8 cellular contexts compared by ENCODE assay signal in the genomic region with DNA sequence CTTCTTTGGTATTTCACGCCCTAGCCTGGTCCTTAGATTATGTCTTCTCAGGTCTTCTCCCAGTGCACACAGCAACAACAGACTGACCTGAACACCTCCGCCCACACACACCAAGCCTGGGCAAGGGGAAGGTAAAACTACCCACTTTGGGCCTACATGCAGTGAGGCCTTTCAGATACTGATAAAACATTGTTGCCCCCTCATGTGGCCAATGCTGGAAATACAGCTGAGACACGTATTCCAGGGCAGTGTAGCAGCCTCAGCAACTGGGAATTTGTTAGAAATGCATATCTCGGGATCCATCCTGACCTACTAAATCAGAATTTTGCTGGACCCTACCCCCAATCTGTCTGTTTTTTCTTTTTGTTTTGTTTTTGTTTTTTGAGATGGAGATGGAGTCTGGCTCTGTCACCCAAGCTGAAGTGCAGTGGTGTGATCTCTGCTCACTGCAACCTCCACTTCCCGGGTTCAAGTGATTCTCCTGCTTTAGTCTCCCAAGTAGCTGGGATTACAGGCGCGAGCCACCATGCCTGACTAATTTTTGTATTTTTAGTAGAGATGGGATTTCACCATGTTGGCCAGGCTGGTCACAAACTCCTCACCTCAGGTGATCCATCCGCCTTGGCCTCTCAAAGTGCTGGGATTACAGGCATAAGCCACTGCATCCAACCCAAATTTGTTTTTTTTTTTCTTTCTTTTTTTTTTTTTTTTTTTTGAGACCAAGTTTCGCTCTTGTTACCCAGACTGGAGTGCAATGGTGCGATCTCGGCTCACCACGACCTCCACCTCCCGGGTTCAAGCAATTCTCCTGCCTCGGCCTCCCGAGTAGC. TPM values are rescaled to one million over a fixed set of nuclear protein-coding genes. Genes with fewer than 3 reads are reported as not detected.
DNase-seq lines count a peak whose midpoint lies in the region; TF ChIP-seq lines count a peak whose summit lies in the region.
"Not testable (repeated sequence)": the region's sequence is repeated elsewhere in the genome, so short reads cannot be mapped to it uniquely, and the experiment has no call there.

No MANE protein-coding gene starts in this region.

- H3K4me1 Mint-ChIP-seq in CD8-positive, alpha-beta memory T cell, result peaks cover 16 to 18% (median 17%) of the 10 kb centered on the region in 3 donors

- in situ Hi-C loops in GM23248 (cut with MboI), result not testable (repeated sequence)

- H3K4me3 Mint-ChIP-seq in CD8-positive, alpha-beta memory T cell, result not testable (repeated sequence)

- not testable (repeated sequence) for H3K27me3 Mint-ChIP-seq in CD8-positive, alpha-beta memory T cell

- peak overlapping the region in 5 of 8 donors; percentile 48 to 91 (median 77) for H3K27ac Mint-ChIP-seq in CD8-positive, alpha-beta memory T cell

- H3K4me1 ChIP-seq in CD8-positive, alpha-beta memory T cell (ENCODE audit: insufficient read depth, low read length); GM23248 (ENCODE audit: insufficient read depth); fibroblast of lung (ENCODE audit: control insufficient read depth, extremely low read depth, insufficient read depth, low read length): not testable (repeated sequence)

- H3K79me2 ChIP-seq in GM23248 (ENCODE audit: insufficient read depth); SU-DHL-6 (ENCODE audit: insufficient read depth, low read length); fibroblast of lung (ENCODE audit: control insufficient read depth, insufficient read depth, low read length): not testable (repeated sequence)

- POLR2A ChIA-PET in CD8-positive, alpha-beta memory T cell (lab: Charles Lee), result interaction anchor here (0.5 to 3.1 kb wide), 11 partner anchors 13 to 133 kb away, joined by 3 to 24 read pairs (median 5); partner anchors contain the start of gene ABCF1

- not testable (repeated sequence) for H2AFZ ChIP-seq in GM23248; SU-DHL-6 (ENCODE audit: low read depth, low read length, severe bottlenecking); fibroblast of lung (ENCODE audit: low read length)

- H3K9me2 ChIP-seq in GM23248 (ENCODE audit: insufficient read depth); SU-DHL-6 (replicated peaks; ENCODE audit: insufficient read depth, low read length): not testable (repeated sequence)

- peaks cover 0 to 46% (median 3%) of the 10 kb centered on the region in 3 donors for H3K36me3 Mint-ChIP-seq in CD8-positive, alpha-beta memory T cell

- not testable (repeated sequence) for H3K4me2 ChIP-seq in GM23248 (ENCODE audit: unreplicated experiment); SU-DHL-6 (ENCODE audit: low read depth, low read length, poor library complexity, severe bottlenecking); fibroblast of lung (ENCODE audit: extremely low read depth, insufficient read depth, low read length)

- not testable (repeated sequence) for H3K27me3 ChIP-seq in CD8-positive, alpha-beta memory T cell (ENCODE audit: insufficient read depth, low read length, poor library complexity, severe bottlenecking); GM23248 (replicated peaks; ENCODE audit: insufficient read depth); SU-DHL-6 (ENCODE audit: low read length); fibroblast of lung (ENCODE audit: control insufficient read depth, insufficient read depth, low read length)

- not testable (repeated sequence) for H4K20me1 ChIP-seq in GM23248 (ENCODE audit: insufficient read depth); SU-DHL-6 (ENCODE audit: low read depth, low read length); fibroblast of lung (ENCODE audit: control insufficient read depth, extremely low read depth, insufficient read depth, low read length)

- not testable (repeated sequence) for H3K27ac ChIP-seq in CD8-positive, alpha-beta memory T cell (ENCODE audit: low read depth, low read length); SU-DHL-6 (ENCODE audit: low read depth, low read length); fibroblast of lung (ENCODE audit: insufficient read depth, low read length)
- peak overlapping the region; percentile 28; the same call in 1 of the 2 replicates for H3K27ac ChIP-seq in GM23248

- H3K9me3 Mint-ChIP-seq in CD8-positive, alpha-beta memory T cell, result not testable (repeated sequence)

- peak; percentile 89 for TF ChIP-seq CTCF in SU-DHL-6 (IDR thresholded peaks at IDR 0.05; ENCODE audit: insufficient read depth, low read length, poor library complexity, severe bottlenecking)
- peak; percentile 74 to 84 for TF ChIP-seq CTCF in fibroblast of lung (conservative IDR thresholded peaks at IDR 0.05 in 1 of 2, IDR thresholded peaks at IDR 0.05 in 1 of 2; ENCODE audit: low read depth in 1 of 2, low read length in 2 of 2)

- H3K4me3 ChIP-seq in CD8-positive, alpha-beta memory T cell (ENCODE audit: low read length); GM23248; SU-DHL-6 (ENCODE audit: insufficient read depth, low read length, poor library complexity, severe bottlenecking); fibroblast of lung (replicated peaks in 1 of 4; ENCODE audit: control extremely low read depth in 1 of 4, insufficient read depth in 1 of 4, low read depth in 3 of 4, low read length in 4 of 4): not testable (repeated sequence)

- H3F3A ChIP-seq in GM23248 (ENCODE audit: insufficient read depth) (peaks cover 70% of the 10 kb centered on the region), SU-DHL-6 (ENCODE audit: insufficient read depth) (peaks cover 43% of the 10 kb centered on the region)

- H3K9me3 ChIP-seq in CD8-positive, alpha-beta memory T cell (ENCODE audit: low read length); GM23248 (ENCODE audit: low read depth); SU-DHL-6 (ENCODE audit: insufficient read depth, low read length); fibroblast of lung (ENCODE audit: control insufficient read depth, insufficient read depth, low read depth, low read length): not testable (repeated sequence)

- H3K9ac ChIP-seq in GM23248, result 0 out of 2 replicates have a peak overlapping the region, but pooled peaks have one; percentile 17
- H3K9ac ChIP-seq in SU-DHL-6 (ENCODE audit: low read length); fibroblast of lung (ENCODE audit: insufficient read depth, low read length): not testable (repeated sequence)

- 73 to 74% methylated on average over 15 of the region's 15 CpGs for WGBS in GM23248 (ENCODE audit: low coverage in 1 of 2, low lambda C conversion rate in 2 of 2, missing lambda C conversion rate in 2 of 2), 2 experiments

- DNase-seq in CD8-positive, alpha-beta memory T cell, result peak; percentile 65 to 85 (median 72)
- peak; percentile 84 for DNase-seq in GM23248
- DNase-seq in NCI-H146 (lab: John Stamatoyannopoulos, UW), result peak; percentile 52
- peak; percentile 58 for DNase-seq in activated effector memory CD4-positive, alpha-beta T cell treated with Interleukin-2 at 50 U/mL for 16 hours
- DNase-seq in fibroblast of lung (ENCODE audit: low read depth in 2 of 2), result peak; percentile 68 to 80
- DNase-seq in myocyte (ENCODE audit: low read depth), result peak; percentile 86
- DNase-seq in stimulated activated CD8-positive, alpha-beta memory T cell treated with anti-CD3 and anti-CD28 coated beads, Interleukin-15, amount 100 ng/mL, for 24 hours (ENCODE audit: low read depth), result peak; percentile 49

- CTCF ChIA-PET in CD8-positive, alpha-beta memory T cell (lab: Charles Lee), result interaction anchor here (0.8 to 10.3 kb wide), 33 partner anchors 9 to 983 kb away, joined by 3 to 137 read pairs (median 5); partner anchors contain the start of genes ABCF1, GNL1 and PRR3

- H3K36me3 ChIP-seq in CD8-positive, alpha-beta memory T cell (ENCODE audit: insufficient read depth, low read length), result peaks cover 29% of the 10 kb centered on the region
- H3K36me3 ChIP-seq in GM23248 (ENCODE audit: low read depth), result peaks cover 22% of the 10 kb centered on the region; the same call in 1 of the 2 replicates
- peaks cover 12% of the 10 kb centered on the region; the same call in 1 of the 2 replicates for H3K36me3 ChIP-seq in SU-DHL-6 (ENCODE audit: low read length)
- H3K36me3 ChIP-seq in fibroblast of lung (ENCODE audit: control insufficient read depth, insufficient read depth, low read length), result peaks cover 21% of the 10 kb centered on the region

RNA-seq across cellular contexts. Expression of gene PPP1R10, which starts 19.5 kb away (rescaled TPM):
- 100 to 1,000 TPM; 115 to 117 TPM for total RNA-seq in CD8-positive, alpha-beta memory T cell
- 27.3 TPM for polyA plus RNA-seq in CD8-positive, alpha-beta memory T cell
- total RNA-seq in GM23248 (2014; rRNA removed; shearing (Covaris generic)), result 23.9 and 27.3 TPM in 2 replicates
- polyA plus RNA-seq in GM23248 (2016; fragmentation: Nextera tagmentation; extraction: Ambion mirVana) (23.6 and 32.7 TPM in 2 replicates), fibroblast of lung (25.2 and 35.5 TPM in 2 replicates)
- total RNA-seq in fibroblast of lung (18.2 and 28.2 TPM in 2 replicates), myocyte (32.1 and 40.0 TPM in 2 replicates)
- 23.7 and 25.5 TPM in 2 replicates for polyA plus RNA-seq in fibroblast of lung (2012)
- polyA minus RNA-seq in fibroblast of lung (ENCODE audit: low replicate concordance), result 41.8 and 43.9 TPM in 2 replicates
- polyA plus RNA-seq in myocyte (2012), result 27.8 TPM

RNA-seq across cellular contexts. Expression of gene MRPS18B, which starts 20.1 kb away (rescaled TPM):
- total RNA-seq in CD8-positive, alpha-beta memory T cell, result 100 to 1,000 TPM; 102 to 103 TPM
- polyA plus RNA-seq in CD8-positive, alpha-beta memory T cell, result 113 TPM
- total RNA-seq in GM23248 (2014; rRNA removed; shearing (Covaris generic)), result 33.5 and 41.4 TPM in 2 replicates
- 59.2 and 61.2 TPM in 2 replicates for polyA plus RNA-seq in GM23248 (2016; fragmentation: Nextera tagmentation; extraction: Ambion mirVana)
- total RNA-seq in fibroblast of lung, result 76.8 and 85.5 TPM in 2 replicates
- 53.1 and 79.5 TPM in 2 replicates for polyA plus RNA-seq in fibroblast of lung
- polyA plus RNA-seq in fibroblast of lung (2012), result 43.1 and 62.7 TPM in 2 replicates
- polyA minus RNA-seq in fibroblast of lung (ENCODE audit: low replicate concordance), result 51.0 and 75.7 TPM in 2 replicates
- 64.3 and 65.5 TPM in 2 replicates for total RNA-seq in myocyte
- polyA plus RNA-seq in myocyte (2012), result 61.7 TPM

RNA-seq across cellular contexts. Expression of gene ABCF1, which starts 26.3 kb away (rescaled TPM):
- 100 to 1,000 TPM; 127 to 133 TPM for total RNA-seq in CD8-positive, alpha-beta memory T cell
- polyA plus RNA-seq in CD8-positive, alpha-beta memory T cell, result 54.0 TPM
- total RNA-seq in GM23248 (2014; rRNA removed; shearing (Covaris generic)), result 31.3 and 42.0 TPM in 2 replicates
- polyA plus RNA-seq in GM23248 (2016; fragmentation: Nextera tagmentation; extraction: Ambion mirVana), result 35.5 and 39.7 TPM in 2 replicates
- total RNA-seq in fibroblast of lung, result 35.5 and 37.2 TPM in 2 replicates
- 49.2 and 62.6 TPM in 2 replicates for polyA plus RNA-seq in fibroblast of lung
- 74.7 and 79.2 TPM in 2 replicates for polyA plus RNA-seq in fibroblast of lung (2012)
- polyA minus RNA-seq in fibroblast of lung (ENCODE audit: low replicate concordance), result 81.9 and 133 TPM in 2 replicates
- 59.6 and 66.3 TPM in 2 replicates for total RNA-seq in myocyte
- polyA plus RNA-seq in myocyte (2012), result 68.0 TPM

RNA-seq across cellular contexts. Expression of gene ATAT1, which starts 29.1 kb away (rescaled TPM):
- 10 to 100 TPM; 10.5 to 10.7 TPM for total RNA-seq in CD8-positive, alpha-beta memory T cell
- 1.5 TPM for polyA plus RNA-seq in CD8-positive, alpha-beta memory T cell
- total RNA-seq in GM23248 (2014; rRNA removed; shearing (Covaris generic)), result 2.3 and 3.7 TPM in 2 replicates
- polyA plus RNA-seq in GM23248 (2016; fragmentation: Nextera tagmentation; extraction: Ambion mirVana) (12.3 and 12.6 TPM in 2 replicates), fibroblast of lung (6.8 and 8.8 TPM in 2 replicates)
- total RNA-seq in fibroblast of lung (3.9 and 5.1 TPM in 2 replicates), myocyte (8.1 and 13.3 TPM in 2 replicates)
- polyA plus RNA-seq in fibroblast of lung (2012), result 5.4 and 8.1 TPM in 2 replicates
- polyA minus RNA-seq in fibroblast of lung (ENCODE audit: low replicate concordance), result 7.6 and 11.5 TPM in 2 replicates
- polyA plus RNA-seq in myocyte (2012), result 28.4 TPM

RNA-seq across cellular contexts. Expression of gene PRR3, which starts 40.4 kb away (rescaled TPM):
- total RNA-seq in CD8-positive, alpha-beta memory T cell, result 10 to 100 TPM; 28.2 to 28.9 TPM
- 8.9 TPM for polyA plus RNA-seq in CD8-positive, alpha-beta memory T cell
- 5.2 and 6.5 TPM in 2 replicates for total RNA-seq in GM23248 (2014; rRNA removed; shearing (Covaris generic))
- polyA plus RNA-seq in GM23248 (2016; fragmentation: Nextera tagmentation; extraction: Ambion mirVana) (7.1 and 7.3 TPM in 2 replicates), fibroblast of lung (19.0 and 23.2 TPM in 2 replicates)
- total RNA-seq in fibroblast of lung (5.1 and 6.6 TPM in 2 replicates), myocyte (6.5 and 6.6 TPM in 2 replicates)
- 11.1 and 12.7 TPM in 2 replicates for polyA plus RNA-seq in fibroblast of lung (2012)
- polyA minus RNA-seq in fibroblast of lung (ENCODE audit: low replicate concordance), result 29.1 and 35.8 TPM in 2 replicates
- polyA plus RNA-seq in myocyte (2012), result 12.4 TPM
